In the genomic region with DNA sequence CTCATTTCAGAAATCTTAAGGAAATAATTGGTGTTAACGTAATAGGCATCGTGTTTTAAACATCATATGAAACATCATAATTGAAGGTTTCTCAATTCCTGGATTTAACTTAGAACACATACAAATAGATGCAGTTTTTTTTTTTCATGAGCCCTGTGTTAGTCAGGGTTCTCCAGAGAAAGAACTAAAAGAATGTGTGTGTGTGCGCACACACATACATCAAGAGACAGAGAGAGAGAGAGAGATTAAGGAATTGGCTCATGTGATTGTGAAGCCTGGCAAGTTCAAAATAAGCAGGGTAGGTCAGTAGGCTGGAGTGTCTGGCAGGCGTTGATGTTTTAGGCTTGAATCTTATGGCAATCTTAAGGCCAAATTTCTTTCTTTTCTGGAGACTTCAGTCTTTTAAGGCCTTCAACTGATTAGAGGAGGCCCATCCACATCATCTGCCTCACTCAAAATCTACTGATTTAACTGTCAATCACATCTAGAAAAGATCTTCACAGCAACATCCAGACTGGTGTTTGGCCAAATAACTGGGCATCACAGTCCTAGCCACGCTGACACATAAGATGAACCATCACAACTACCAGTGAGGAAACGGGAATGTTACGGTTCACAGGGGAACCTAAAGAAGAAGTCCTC, we compare ENCODE assay signal across 22 cellular contexts. TPM values are rescaled to one million over a fixed set of nuclear protein-coding genes. Genes with fewer than 3 reads are reported as not detected.
DNase-seq lines count a peak whose midpoint lies in the region; ATAC-seq, FAIRE-seq and TF ChIP-seq lines count a peak whose summit lies in the region.
"Had no signal": no experiment of that assay in that cellular context is flagged by ENCODE, and none has a peak within 500 bp of the region (broad histone marks: within the 10 kb centered on the region; RNA-seq: fewer than 3 reads in every experiment).

No MANE protein-coding gene starts in this region.

- no peaks in the 10 kb centered on the region for H4K20me1 ChIP-seq in K562 (replicated peaks; ENCODE audit: control insufficient read depth, insufficient read depth, low read length)
- H4K20me1 ChIP-seq in smooth muscle cell (ENCODE audit: low read depth): no peaks in the 10 kb centered on the region

- FAIRE-seq in K562 (lab: Jason Lieb, UNC) (no peak), islet of Langerhans (lab: Jason Lieb, UNC) (peak; percentile 85)

- TF ChIP-seq EP300 in K562 (IDR thresholded peaks at IDR 0.05; ENCODE audit: low read length): no peak

- H3K36me3 Mint-ChIP-seq in activated CD8-positive, alpha-beta T cell treated with anti-CD3 and anti-CD28 coated beads, Interleukin-2, amount 10 ng/mL, durations not matched to agents 7 days and 5 days (ENCODE audit: low read depth): peaks cover 27% of the 10 kb centered on the region

- 11% methylated on average over 7 of the region's 7 CpGs for WGBS in K562 (ENCODE audit: insufficient coverage, low coverage, missing lambda C conversion rate)
- 87% methylated on average over 7 of the region's 7 CpGs for WGBS in smooth muscle cell (ENCODE audit: low lambda C conversion rate)

- DNase-seq in K562 (ENCODE audit: extremely low read depth in 1 of 4, low spot score in 3 of 4) (no peak), smooth muscle cell (lab: John Stamatoyannopoulos, UW; ENCODE audit: unreplicated experiment) (no peak), epidermal melanocyte (ENCODE audit: insufficient read length, low spot score) (no peak), DMS 273 treated with DMSO at 0.1 percent for 48 hours (lab: John Stamatoyannopoulos, UW) (no peak)
- no peak for DNase-seq in activated CD8-positive, alpha-beta T cell treated with anti-CD3 and anti-CD28 coated beads, Interleukin-2, amount 10 ng/mL, durations not matched to agents 7 days and 5 days
- DNase-seq: activated CD4-positive, alpha-beta memory T cell treated with anti-CD3 and anti-CD28 coated beads, Interleukin-2, amount 10 ng/mL, durations not matched to agents 7 days and 5 days; activated naive CD4-positive, alpha-beta T cell treated with anti-CD3 and anti-CD28 coated beads for 36 hours; BE2C; MG63; NCI-H1436 treated with DMSO at 0.1 percent for 48 hours; NCI-H524; spleen; stimulated activated CD4-positive, alpha-beta T cell treated with anti-CD3 and anti-CD28 coated beads, Interleukin-4, amount 100 ng/mL, for 4 hours; stomach; transverse colon had no signal

- H3K9me1 ChIP-seq in K562 (ENCODE audit: control insufficient read depth, insufficient read depth, low read length): no peaks in the 10 kb centered on the region

- H3K9ac ChIP-seq in K562 (ENCODE audit: insufficient read depth in 1 of 2, low read depth in 2 of 2, low read length in 2 of 2): no peak overlapping the region
- no peak overlapping the region for H3K9ac ChIP-seq in smooth muscle cell (ENCODE audit: low read depth)

- POLR2A ChIA-PET in HEK293 (lab: Yijun Ruan, JAX) (no interaction called here), K562 (lab: Yijun Ruan, JAX) (no interaction called here)
- POLR2A ChIA-PET in activated CD8-positive, alpha-beta T cell treated with anti-CD3 and anti-CD28 coated beads, Interleukin-2, amount 10 ng/mL, durations not matched to agents 7 days and 5 days (lab: Charles Lee): no interaction called here

- H3K4me2 ChIP-seq in K562 (ENCODE audit: insufficient read depth, low read length) (no peak overlapping the region), smooth muscle cell (peak overlapping the region; percentile 31)

- H3K27me3 Mint-ChIP-seq in activated CD8-positive, alpha-beta T cell treated with anti-CD3 and anti-CD28 coated beads, Interleukin-2, amount 10 ng/mL, durations not matched to agents 7 days and 5 days (ENCODE audit: low read depth): no peaks in the 10 kb centered on the region
- H3K27me3 Mint-ChIP-seq: activated CD4-positive, alpha-beta memory T cell treated with anti-CD3 and anti-CD28 coated beads, Interleukin-2, amount 10 ng/mL, durations not matched to agents 7 days and 5 days; dendritic cell treated with granulocyte-macrophage colony-stimulating factor and Interleukin-4, amounts not matched to agents 40 ng/mL and 50 ng/mL, for 4 days had no signal

- no peak overlapping the region for H3K4me3 ChIP-seq in HEK293 (ENCODE audit: low read depth, low read length)
- no peak overlapping the region for H3K4me3 ChIP-seq in K562
- H3K4me3 ChIP-seq in smooth muscle cell: no peak overlapping the region
- H3K4me3 ChIP-seq: MG63, SK-N-MC, spleen, stomach had no signal

- CTCF ChIA-PET in HEK293 (lab: Yijun Ruan, JAX) (no interaction called here), K562 (lab: Yijun Ruan, JAX; ENCODE audit: low intra/inter-chr PET ratio) (no interaction called here)
- CTCF ChIA-PET in activated CD8-positive, alpha-beta T cell treated with anti-CD3 and anti-CD28 coated beads, Interleukin-2, amount 10 ng/mL, durations not matched to agents 7 days and 5 days (lab: Charles Lee): interaction anchor here (1.2 kb wide), 1 partner anchor 165 kb away, joined by 3 read pairs; no protein-coding TSS in a partner anchor

- H3K4me1 ChIP-seq in HEK293 (ENCODE audit: control insufficient read depth, insufficient read depth, low read length): no peaks in the 10 kb centered on the region
- no peaks in the 10 kb centered on the region for H3K4me1 ChIP-seq in K562 (replicated peaks in 1 of 2; ENCODE audit: control insufficient read depth in 2 of 2, insufficient read depth in 2 of 2, low read length in 2 of 2)
- H3K4me1 ChIP-seq in smooth muscle cell (ENCODE audit: low read depth): peaks cover 4% of the 10 kb centered on the region
- H3K4me1 ChIP-seq: BE2C had no signal

- no peak overlapping the region for H3K27ac ChIP-seq in HEK293 (ENCODE audit: extremely low read depth, low read depth, low read length)
- no peak overlapping the region for H3K27ac ChIP-seq in K562 (ENCODE audit: extremely low read depth, low read depth, low read length)
- no peak overlapping the region for H3K27ac ChIP-seq in smooth muscle cell (ENCODE audit: low read depth)
- H3K27ac ChIP-seq: SK-N-MC, spleen had no signal

- no TSS peak for BruUV-seq in K562 (replicated peaks; lab: Mats Ljungman, UMichigan)

- no peak overlapping the region for H2AFZ ChIP-seq in K562 (ENCODE audit: low read depth, low read length)
- no peak overlapping the region for H2AFZ ChIP-seq in smooth muscle cell (ENCODE audit: low read depth)

- H3K27ac Mint-ChIP-seq in activated CD8-positive, alpha-beta T cell treated with anti-CD3 and anti-CD28 coated beads, Interleukin-2, amount 10 ng/mL, durations not matched to agents 7 days and 5 days: no peak overlapping the region
- H3K27ac Mint-ChIP-seq: activated naive CD4-positive, alpha-beta T cell treated with anti-CD3 and anti-CD28 coated beads for 36 hours; dendritic cell treated with granulocyte-macrophage colony-stimulating factor and Interleukin-4, amounts not matched to agents 40 ng/mL and 50 ng/mL, for 4 days; mesothelial cell of epicardium; T-helper 2 cell treated with Interferon-gamma antibody and Interleukin-4, amounts not matched to agents 5 μg/mL and 100 μg/mL, for 36 hours had no signal

- intact Hi-C loops in K562 (cut with micrococcal nuclease): no loop called here

- H3K9me3 ChIP-seq in HEK293 (ENCODE audit: control insufficient read depth, insufficient read depth, low read depth, low read length) (no peaks in the 10 kb centered on the region), K562 (replicated peaks; ENCODE audit: control insufficient read depth, insufficient read depth, low read depth, low read length) (no peaks in the 10 kb centered on the region), smooth muscle cell (replicated peaks; ENCODE audit: low read depth) (no peaks in the 10 kb centered on the region)
- H3K9me3 ChIP-seq: BE2C, transverse colon had no signal

- H3K27me3 ChIP-seq in K562 (ENCODE audit: control insufficient read depth in 2 of 2, insufficient read depth in 2 of 2, low read length in 2 of 2) (no peaks in the 10 kb centered on the region), smooth muscle cell (ENCODE audit: low read depth) (no peaks in the 10 kb centered on the region)
- H3K27me3 ChIP-seq: BE2C, MG63, spleen, stomach, transverse colon had no signal

- in situ Hi-C loops in K562 (cut with MboI): no loop called here

- ATAC-seq in K562: no peak
- ATAC-seq in activated CD8-positive, alpha-beta T cell treated with anti-CD3 and anti-CD28 coated beads, Interleukin-2, amount 10 ng/mL, durations not matched to agents 7 days and 5 days: no peak
- ATAC-seq: WTC11 had no signal

- H3K36me3 ChIP-seq in HEK293 (ENCODE audit: control insufficient read depth in 2 of 2, insufficient read depth in 1 of 2, low read length in 2 of 2) (no peaks in the 10 kb centered on the region), K562 (ENCODE audit: control insufficient read depth, insufficient read depth, low read length) (no peaks in the 10 kb centered on the region), smooth muscle cell (ENCODE audit: low read depth) (no peaks in the 10 kb centered on the region)
- H3K36me3 ChIP-seq: BE2C, MG63, spleen, stomach, transverse colon had no signal

- H3K79me2 ChIP-seq in K562 (ENCODE audit: control insufficient read depth, insufficient read depth, low read length) (no peaks in the 10 kb centered on the region), smooth muscle cell (ENCODE audit: low read depth) (no peaks in the 10 kb centered on the region)

- peaks cover 11% of the 10 kb centered on the region for H3K9me3 Mint-ChIP-seq in activated CD8-positive, alpha-beta T cell treated with anti-CD3 and anti-CD28 coated beads, Interleukin-2, amount 10 ng/mL, durations not matched to agents 7 days and 5 days (ENCODE audit: insufficient read depth)

- H3K4me1 Mint-ChIP-seq in activated CD8-positive, alpha-beta T cell treated with anti-CD3 and anti-CD28 coated beads, Interleukin-2, amount 10 ng/mL, durations not matched to agents 7 days and 5 days (ENCODE audit: low read depth): peaks cover 43% of the 10 kb centered on the region
- H3K4me1 Mint-ChIP-seq: mesothelial cell of epicardium had no signal

- no peak overlapping the region for H3K4me3 Mint-ChIP-seq in activated CD8-positive, alpha-beta T cell treated with anti-CD3 and anti-CD28 coated beads, Interleukin-2, amount 10 ng/mL, durations not matched to agents 7 days and 5 days
- H3K4me3 Mint-ChIP-seq: activated CD4-positive, alpha-beta memory T cell treated with anti-CD3 and anti-CD28 coated beads, Interleukin-2, amount 10 ng/mL, durations not matched to agents 7 days and 5 days; activated naive CD4-positive, alpha-beta T cell treated with anti-CD3 and anti-CD28 coated beads for 36 hours; dendritic cell treated with granulocyte-macrophage colony-stimulating factor and Interleukin-4, amounts not matched to agents 40 ng/mL and 50 ng/mL, for 4 days; mesothelial cell of epicardium; T-helper 2 cell treated with Interferon-gamma antibody and Interleukin-4, amounts not matched to agents 5 μg/mL and 100 μg/mL, for 36 hours; WTC11 had no signal

- TF ChIP-seq POLR2A in K562 (conservative IDR thresholded peaks at IDR 0.05): no peak

- no peak for TF ChIP-seq CTCF in HEK293 (tag by site-specific recombination; IDR thresholded peaks at IDR 0.05)
- TF ChIP-seq CTCF in K562 (IDR thresholded peaks at IDR 0.05 in 2 of 3, conservative IDR thresholded peaks at IDR 0.05 in 1 of 3; ENCODE audit: insufficient read depth in 2 of 3, low read depth in 1 of 3, low read length in 3 of 3): no peak
- TF ChIP-seq CTCF in smooth muscle cell (IDR thresholded peaks at IDR 0.05; ENCODE audit: borderline replicate concordance, insufficient read depth, poor library complexity, severe bottlenecking): no peak

- TF ChIP-seq RAD21 in K562 (CRISPR knock-in tag; conservative IDR thresholded peaks at IDR 0.05 in 1 of 2, IDR thresholded peaks at IDR 0.05 in 1 of 2): no peak

- peaks cover 7% of the 10 kb centered on the region for H3F3A ChIP-seq in smooth muscle cell (ENCODE audit: low read depth)

RNA-seq across cellular contexts. Expression of a gene that starts 25.2 kb away (rescaled TPM):
- 1.9 and 2.0 TPM in 2 replicates for total RNA-seq in K562 (2011; cell fraction: chromatin; rRNA removed; ENCODE audit: low replicate concordance)
- total RNA-seq in K562 (2011; cell fraction: nucleolus; rRNA removed): 1.8 TPM in 2 replicates
- 0.38 and 0.44 TPM in 2 replicates for total RNA-seq in K562 (2011; cell fraction: nucleoplasm; rRNA removed)
- total RNA-seq in K562 (2014; rRNA removed) (0.08 and 0.09 TPM in 2 replicates), K562 (2014; rRNA removed; fragmentation: Illumina TruSeq; extraction: Trizol) (0.03 and 0.29 TPM in 2 replicates), K562 (2015; rRNA removed; fragmentation: Illumina TruSeq; extraction: Trizol) (0.04 and 0.14 TPM in 2 replicates), K562 (2021) (0.25 and 0.42 TPM in 2 replicates), smooth muscle cell (14.6 and 16.6 TPM in 2 replicates)
- polyA plus RNA-seq in K562 (2011; rRNA removed) (0.03 and 0.99 TPM in 2 replicates), K562 (2014; fragmentation: Illumina TruSeq; extraction: Trizol) (0.19 and 0.21 TPM in 2 replicates), K562 (2014; fragmentation: Nextera tagmentation; extraction: Ambion mirVana) (not detected), K562 (2014; rRNA removed) (0.08 and 0.18 TPM in 2 replicates), smooth muscle cell (3.8 and 7.1 TPM in 2 replicates)
- polyA plus RNA-seq in K562 (2011; cell fraction: cytosol; rRNA removed): 0.01 and 0.22 TPM in 2 replicates
- polyA plus RNA-seq in K562 (2011; cell fraction: nucleus; rRNA removed): 0.14 and 0.24 TPM in 2 replicates
- 0.06 and 0.13 TPM in 2 replicates for polyA plus RNA-seq in K562 (2012)
- 0.27 and 0.91 TPM in 2 replicates for polyA minus RNA-seq in K562 (2011; rRNA and poly(A)+ RNA removed)
- polyA minus RNA-seq in K562 (2011; cell fraction: cytosol; rRNA and poly(A)+ RNA removed): 0.19 and 1.2 TPM in 2 replicates
- polyA minus RNA-seq in K562 (2011; cell fraction: nucleus; rRNA and poly(A)+ RNA removed): 0.67 and 0.78 TPM in 2 replicates
- total RNA-seq in activated CD8-positive, alpha-beta T cell treated with anti-CD3 and anti-CD28 coated beads, Interleukin-2, amount 10 ng/mL, durations not matched to agents 7 days and 5 days: 10 to 100 TPM; 57.4 to 63.2 TPM
